Comparison of ENCODE assay signal across 8 cellular contexts in genomic region chr7:66921396-66921917, GRCh38. TPM values are rescaled to one million over a fixed set of nuclear protein-coding genes. Genes with fewer than 3 reads are reported as not detected.
DNase-seq lines count a peak whose midpoint lies in the region; ATAC-seq, FAIRE-seq and TF ChIP-seq lines count a peak whose summit lies in the region.

No MANE protein-coding gene starts in this region.

- peaks cover 4 to 15% of the 10 kb centered on the region in 2 donors for H3K4me1 ChIP-seq in breast epithelium
- H3K4me1 ChIP-seq in kidney (ENCODE audit: control insufficient read depth in 1 of 2, insufficient read depth in 1 of 2, low read depth in 1 of 2, low read length in 2 of 2) = peaks cover 0 to 14% of the 10 kb centered on the region in 2 donors

- FAIRE-seq in kidney (lab: Jason Lieb, UNC) = no peak

- intact Hi-C loops in breast epithelium (cut with DNase I; ENCODE audit: low total_unique reads) = no loop called here
- intact Hi-C loops in kidney (cut with DNase I) = no loop called here

- no peaks in the 10 kb centered on the region for H3K27me3 ChIP-seq in breast epithelium

- in situ Hi-C loops in ACHN (cut with HindIII; ENCODE audit: low pct_ligation_motif_present, low pct_unique_long_range_greater_than_20kb, low sequenced_read_pairs) = no loop called here

- TF ChIP-seq CTCF in breast epithelium (IDR thresholded peaks at IDR 0.05) = no peak
- no peak for TF ChIP-seq CTCF in kidney (IDR thresholded peaks at IDR 0.05; ENCODE audit: borderline replicate concordance, extremely low read depth, insufficient read depth)
- no peak for TF ChIP-seq CTCF in GM10266 (IDR thresholded peaks at IDR 0.05; ENCODE audit: control insufficient read depth, insufficient read depth, low read depth, missing control alignments)

- H3K4me3 ChIP-seq in breast epithelium (peak overlapping the region; percentile 65 to 99 (median 95)), kidney (ENCODE audit: low read length in 2 of 2) (peak overlapping the region; percentile 95 to 100)

- ATAC-seq in GM18517 (IDR thresholded peaks at IDR 0.05; ENCODE audit: unreplicated experiment) = peak; percentile 28
- ATAC-seq in HG03108 (IDR thresholded peaks at IDR 0.05; ENCODE audit: unreplicated experiment) = peak; percentile 5

- H3K9me3 ChIP-seq in breast epithelium (no peaks in the 10 kb centered on the region), kidney (ENCODE audit: control insufficient read depth in 1 of 2, low read length in 2 of 2) (no peaks in the 10 kb centered on the region)

- peak overlapping the region; percentile 72 to 74 for H3K9ac ChIP-seq in kidney (ENCODE audit: low read length in 2 of 2)

- H3K36me3 ChIP-seq in breast epithelium = no peaks in the 10 kb centered on the region
- no peaks in the 10 kb centered on the region for H3K36me3 ChIP-seq in kidney (ENCODE audit: control insufficient read depth in 1 of 2, insufficient read depth in 2 of 2, low read length in 2 of 2)

- peak; percentile 49 for DNase-seq in ACHN
- DNase-seq in RKO (ENCODE audit: low spot score) = peak; percentile 32
- DNase-seq in breast epithelium (ENCODE audit: low spot score in 2 of 2) = peak in 1 of 2 donors; percentile 55
- DNase-seq in kidney = peak; percentile 78
- DNase-seq in stimulated activated CD4-positive, alpha-beta T cell treated with anti-CD3 and anti-CD28 coated beads, Interleukin-4, amount 100 ng/mL, for 1 hour = peak; percentile 13
- DNase-seq in GM10266 (ENCODE audit: extremely low spot score) = no peak

- peak overlapping the region; percentile 75 to 96 for H3K27ac ChIP-seq in breast epithelium
- peak overlapping the region in 1 of 2 donors; percentile 72 for H3K27ac ChIP-seq in kidney (ENCODE audit: low read depth in 2 of 2, low read length in 2 of 2)

- TF ChIP-seq POLR2A in breast epithelium (IDR thresholded peaks at IDR 0.05) = no peak

RNA-seq across cellular contexts. Expression of gene TMEM248, which starts 0.4 kb away (rescaled TPM):
- 100 to 1,000 TPM; 119 to 148 (median 120) TPM for total RNA-seq in breast epithelium
- total RNA-seq in kidney = 113 TPM
- 38.2 TPM for polyA plus RNA-seq in kidney (ENCODE audit: insufficient read depth, low read depth, low replicate concordance)
